Comparison of ENCODE assay signal across 8 cellular contexts in the genomic region with DNA sequence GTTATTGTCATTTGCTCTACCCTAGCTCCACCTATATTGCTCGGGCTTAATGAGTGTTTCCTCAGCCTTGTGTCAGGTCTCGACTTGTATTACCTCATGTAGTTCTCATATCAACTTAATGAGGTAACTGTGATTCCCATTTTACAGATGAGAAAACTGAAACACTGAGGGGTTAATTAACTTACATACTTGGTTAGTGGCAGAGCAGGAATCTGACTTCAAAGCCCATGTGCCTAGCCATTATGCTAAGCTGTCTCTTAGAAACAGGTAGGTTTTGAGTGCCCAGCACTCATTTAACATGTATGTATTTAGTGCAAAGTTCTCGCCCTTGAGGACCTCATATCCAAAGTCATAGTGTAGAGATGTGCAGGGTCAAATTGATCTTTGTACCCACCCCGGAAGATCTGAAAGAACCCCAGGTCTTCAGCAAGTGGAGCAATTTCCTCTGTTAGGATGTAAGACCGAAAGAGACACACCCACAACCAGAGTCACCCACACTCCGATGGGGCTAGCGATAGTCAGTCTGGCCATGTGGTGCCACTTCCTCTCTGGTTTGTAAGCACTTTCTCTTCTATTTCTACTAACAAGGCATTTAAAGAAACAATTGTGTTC.
DNase-seq lines count a peak whose midpoint lies in the region; ATAC-seq and TF ChIP-seq lines count a peak whose summit lies in the region.

No MANE protein-coding gene starts in this region.

- H3K36me3 ChIP-seq in lower lobe of right lung (no peaks in the 10 kb centered on the region), thymus (ENCODE audit: control insufficient read depth, insufficient read depth) (no peaks in the 10 kb centered on the region)

- ATAC-seq in GM21619 (IDR thresholded peaks at IDR 0.05; ENCODE audit: unreplicated experiment) (peak; percentile 90), lower lobe of right lung (peak; percentile 77 to 86)

- H3K4me1 ChIP-seq in lower lobe of right lung (peaks cover 39% of the 10 kb centered on the region), thymus (ENCODE audit: control insufficient read depth, insufficient read depth, low read length) (peaks cover 32% of the 10 kb centered on the region)

- H3K4me3 ChIP-seq in lower lobe of right lung (no peak overlapping the region), thymus (ENCODE audit: low read length) (no peak overlapping the region)

- no peaks in the 10 kb centered on the region for H3K27me3 ChIP-seq in lower lobe of right lung (ENCODE audit: low read depth)
- H3K27me3 ChIP-seq in thymus (ENCODE audit: control insufficient read depth, insufficient read depth), result no peaks in the 10 kb centered on the region

- DNase-seq in CMK (ENCODE audit: low read depth) (peak; percentile 79), Kasumi-1 (lab: John Stamatoyannopoulos, UW) (peak; percentile 94 to 95), lower lobe of right lung (peak; percentile 76), 8988T (no peak), midbrain (lab: John Stamatoyannopoulos, UW) (no peak)
- DNase-seq in activated CD8-positive, alpha-beta memory T cell treated with anti-CD3 and anti-CD28 coated beads for 24 hours, result peak; percentile 75

- no peak for TF ChIP-seq CTCF in lower lobe of right lung (IDR thresholded peaks at IDR 0.05)

- H3K9me3 ChIP-seq in lower lobe of right lung (no peaks in the 10 kb centered on the region), thymus (ENCODE audit: control insufficient read depth) (no peaks in the 10 kb centered on the region)

- H3K27ac ChIP-seq in lower lobe of right lung (peak overlapping the region; percentile 5), thymus (ENCODE audit: low read depth) (peak overlapping the region; percentile 64)

- 41% methylated on average over 7 of the region's 7 CpGs for WGBS in thymus

- intact Hi-C loops in lower lobe of right lung (cut with DNase I), result no loop called here

Comparison
In these comparisons a context has a peak if more than half of its experiments do, and no peak if none do; other contexts are left out.
1. DNase-seq: peak in CMK (single experiment), Kasumi-1 (2 of 2), activated CD8-positive, alpha-beta memory T cell treated with anti-CD3 and anti-CD28 coated beads for 24 hours (single experiment) and lower lobe of right lung (single experiment); none in 8988T (single experiment) and midbrain (single experiment).